Comparison of ENCODE assay signal across 8 cellular contexts in the genomic region with DNA sequence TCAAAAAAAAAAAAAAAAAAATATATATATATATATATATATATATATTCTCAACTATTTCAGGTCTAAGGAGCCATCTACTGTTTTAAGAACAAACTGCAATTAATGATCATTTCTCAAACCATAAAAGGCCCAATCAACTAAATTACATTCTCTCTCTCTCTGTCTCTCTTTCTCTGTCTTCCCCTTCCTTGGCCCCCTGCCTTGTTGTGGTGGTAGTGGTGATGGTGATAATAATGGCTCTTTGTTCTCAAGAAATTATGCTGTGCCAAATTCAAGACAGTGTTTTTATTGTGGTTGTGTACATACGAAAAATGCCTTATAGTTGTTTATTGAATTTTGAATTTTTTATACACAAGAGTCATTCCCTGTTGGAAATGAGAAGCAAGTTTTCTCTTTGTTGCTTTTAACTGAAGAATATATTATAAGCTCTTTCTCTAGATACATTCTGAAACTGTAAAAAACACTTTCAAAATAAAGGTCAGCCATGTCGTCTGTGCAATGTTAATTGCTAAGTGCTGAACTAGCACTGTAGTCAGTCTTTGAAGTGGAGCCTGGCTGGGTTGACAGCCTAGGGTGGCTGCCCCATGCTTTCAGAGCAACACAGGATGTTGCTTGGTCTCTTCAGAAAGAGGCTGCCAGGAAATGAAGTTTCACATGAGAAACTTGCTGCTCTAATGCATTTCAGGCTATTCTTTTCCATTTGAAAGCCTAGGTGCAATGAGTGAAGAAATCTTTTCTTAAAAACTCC.
DNase-seq lines count a peak whose midpoint lies in the region; ATAC-seq and TF ChIP-seq lines count a peak whose summit lies in the region.

No MANE protein-coding gene starts in this region.

- TF ChIP-seq CTCF in choroid plexus epithelial cell (conservative IDR thresholded peaks at IDR 0.05; ENCODE audit: low read depth, low read length) (no peak), left lung (IDR thresholded peaks at IDR 0.05) (no peak)

- H3K4me1 ChIP-seq in left lung, result no peaks in the 10 kb centered on the region

- ATAC-seq in GM18520 (IDR thresholded peaks at IDR 0.05; ENCODE audit: unreplicated experiment) (peak; percentile 88), HG02763 (IDR thresholded peaks at IDR 0.05; ENCODE audit: unreplicated experiment) (peak; percentile 90), T-helper 17 cell (peak; percentile 99), left lung (no peak)

- H3K4me3 ChIP-seq in choroid plexus epithelial cell (ENCODE audit: low read depth, low read length) (no peak overlapping the region), left lung (no peak overlapping the region)

- no peaks in the 10 kb centered on the region for H3K27me3 ChIP-seq in left lung

- H3K27ac Mint-ChIP-seq in T-helper 17 cell, result peak overlapping the region; percentile 85

- H3K4me3 Mint-ChIP-seq in T-helper 17 cell, result peak overlapping the region; percentile 50

- DNase-seq in T-helper 17 cell, result peak in 2 of 3 donors; percentile 15 to 18
- DNase-seq in choroid plexus epithelial cell (ENCODE audit: low read depth), result peak; percentile 4
- peak; percentile 19 to 36 (median 21) for DNase-seq in stimulated activated CD4-positive, alpha-beta T cell treated with anti-CD3 and anti-CD28 coated beads, TNF-alpha, amount 100 ng/mL, for 24 hours (ENCODE audit: low read depth in 3 of 3)
- no peak for DNase-seq in left lung
- no peak for DNase-seq in GOT3 (lab: John Stamatoyannopoulos, UW)
- DNase-seq in NCI-H345 treated with DMSO at 0.1 percent for 48 hours (lab: John Stamatoyannopoulos, UW; ENCODE audit: unreplicated experiment), result no peak

- peaks cover 21% of the 10 kb centered on the region for H3K4me1 Mint-ChIP-seq in T-helper 17 cell

- no peaks in the 10 kb centered on the region for H3K27me3 Mint-ChIP-seq in T-helper 17 cell

- H3K27ac ChIP-seq in left lung, result no peak overlapping the region

- intact Hi-C loops in left lung (cut with DNase I), result no loop called here

- H3K9me3 ChIP-seq in T-helper 17 cell (ENCODE audit: control insufficient read depth, low read length, poor library complexity, severe bottlenecking) (peaks cover 3% of the 10 kb centered on the region), left lung (peaks cover 0 to 13% of the 10 kb centered on the region in 2 donors)

- no peaks in the 10 kb centered on the region for H3K36me3 ChIP-seq in left lung

- H3K36me3 Mint-ChIP-seq in T-helper 17 cell (ENCODE audit: low read depth), result peaks cover 4% of the 10 kb centered on the region

Comparison
In these comparisons a context has a peak if more than half of its experiments do, and no peak if none do; other contexts are left out.
1. DNase-seq: peak in T-helper 17 cell (2 of 3), choroid plexus epithelial cell (single experiment) and stimulated activated CD4-positive, alpha-beta T cell treated with anti-CD3 and anti-CD28 coated beads, TNF-alpha, amount 100 ng/mL, for 24 hours (3 of 3); none in left lung (0 of 2), GOT3 (single experiment) and NCI-H345 treated with DMSO at 0.1 percent for 48 hours (single experiment).